In the genomic region with DNA sequence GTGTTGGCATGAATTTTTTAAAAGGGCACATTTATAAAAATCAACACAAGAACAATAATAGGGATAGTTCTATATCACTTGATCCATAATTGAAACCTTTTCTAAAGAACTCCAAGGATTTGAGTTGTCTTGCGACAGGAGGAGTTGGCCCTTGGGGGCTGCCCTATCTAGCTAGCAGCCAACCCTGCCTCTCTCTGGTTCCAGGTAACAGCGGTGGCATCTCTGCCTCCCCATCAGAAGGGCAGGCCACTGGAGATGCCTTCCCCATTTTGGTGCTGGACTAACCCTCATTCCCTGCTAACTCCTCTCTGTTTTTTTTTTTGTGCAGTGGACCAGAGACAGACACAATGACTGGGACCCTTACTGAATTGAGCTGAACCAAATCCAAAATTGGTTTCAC, we compare ENCODE assay signal across 5 cellular contexts.
"Had no signal": no experiment of that assay in that cellular context is flagged by ENCODE, and none has a peak within 500 bp of the region (broad histone marks: within the 10 kb centered on the region; RNA-seq: fewer than 3 reads in every experiment).

No MANE protein-coding gene starts in this region.

- H3K27ac ChIP-seq: HL-60 had no signal

- H3K4me1 Mint-ChIP-seq: IgD-negative memory B cell had no signal

- H3K9me3 Mint-ChIP-seq: IgD-negative memory B cell had no signal

- H3K4me3 Mint-ChIP-seq: IgD-negative memory B cell had no signal

- H3K4me3 ChIP-seq: K562 had no signal

- DNase-seq: IMR-90, KBM-7 had no signal

- H3K36me3 Mint-ChIP-seq: IgD-negative memory B cell had no signal
